In the genomic region with DNA sequence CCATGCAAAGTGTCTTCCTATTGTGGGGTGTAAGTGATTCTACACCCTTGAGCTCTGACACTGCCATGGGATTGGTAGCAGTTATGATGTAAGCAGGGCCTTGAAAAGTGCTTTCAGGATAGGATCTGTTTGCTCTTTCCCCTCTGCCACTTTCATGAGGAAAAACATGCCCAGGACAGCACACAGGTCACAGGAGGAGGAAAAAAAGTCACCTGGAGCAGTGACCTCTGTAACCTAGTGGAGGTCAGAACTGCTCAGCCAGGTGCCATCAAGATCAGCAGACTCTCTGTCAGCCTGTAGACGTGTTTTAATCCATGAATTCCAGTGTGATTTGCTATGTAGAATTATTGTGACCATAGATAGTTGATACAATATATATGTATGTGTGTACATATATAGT, we compare ENCODE assay signal across 1 cellular context.
TF ChIP-seq lines count a peak whose summit lies in the region.

No MANE protein-coding gene starts in this region.

TF ChIP-seq in H1, 55 proteins besides CTCF, POLR2A, EP300 and RAD21:
- TF ChIP-seq SAP30 (IDR thresholded peaks at IDR 0.05; ENCODE audit: insufficient read depth, insufficient replicate concordance, low read length) (no peak), POU5F1 (IDR thresholded peaks at IDR 0.05; ENCODE audit: low read depth, low read length) (no peak), TBP (IDR thresholded peaks at IDR 0.05; ENCODE audit: low read depth, low read length) (no peak), NANOG (IDR thresholded peaks at IDR 0.05; ENCODE audit: insufficient read depth, low read depth, low read length, poor library complexity, severe bottlenecking) (no peak), EGR1 (IDR thresholded peaks at IDR 0.05; ENCODE audit: borderline replicate concordance, low read depth, low read length) (no peak), JUN (IDR thresholded peaks at IDR 0.05; ENCODE audit: low read depth, low read length) (no peak), CHD2 (IDR thresholded peaks at IDR 0.05; ENCODE audit: low read length) (no peak), RNF2 (IDR thresholded peaks at IDR 0.05; ENCODE audit: borderline replicate concordance, low read depth, low read length, missing control alignments, poor library complexity, severe bottlenecking) (no peak), KDM4A (IDR thresholded peaks at IDR 0.05; ENCODE audit: low read depth, low read length, severe bottlenecking) (no peak), SIN3A (conservative IDR thresholded peaks at IDR 0.05 in 1 of 2, IDR thresholded peaks at IDR 0.05 in 1 of 2; ENCODE audit: low read depth in 1 of 2, low read length in 2 of 2) (no peak), RXRA (IDR thresholded peaks at IDR 0.05; ENCODE audit: insufficient read depth, low read depth, low read length) (no peak)
